Comparison of ENCODE assay signal across 23 cellular contexts in genomic region chr3:138256022-138256421, GRCh38.
"Had no signal": no experiment of that assay in that cellular context is flagged by ENCODE, and none has a peak within 500 bp of the region (broad histone marks: within the 10 kb centered on the region; RNA-seq: fewer than 3 reads in every experiment).

No MANE protein-coding gene starts in this region.

- DNase-seq: activated B cell treated with CpG ODN at 0.5 μM for 24 hours; activated CD4-positive, alpha-beta T cell treated with anti-CD3 and anti-CD28 coated beads for 4 hours; activated CD4-positive, alpha-beta T cell treated with anti-CD3 and anti-CD28 coated beads, Interleukin-2, amount 50 U/mL, for 48 hours; activated CD8-positive, alpha-beta memory T cell treated with anti-CD3 and anti-CD28 coated beads, Interleukin-2, amount 50 U/mL, for 48 hours; activated naive CD4-positive, alpha-beta T cell treated with anti-CD3 and anti-CD28 coated beads for 36 hours; activated naive CD8-positive, alpha-beta T cell treated with anti-CD3 and anti-CD28 coated beads, Interleukin-2, amount 10 ng/mL, durations not matched to agents 7 days and 5 days; activated T-cell treated with anti-CD3 and anti-CD28 coated beads, Interleukin-2, amount 50 U/mL, for 48 hours; amniotic stem cell; dermis blood vessel endothelial cell; effector CD8-positive, alpha-beta T cell; erythroblast; foreskin keratinocyte; lower lobe of right lung; mesendoderm; mucosa of descending colon; nucleus accumbens; retina; sigmoid colon; spleen; stimulated activated CD4-positive, alpha-beta T cell treated with anti-CD3 and anti-CD28 coated beads, Interleukin-4, amount 100 ng/mL, for 4 hours; stimulated activated naive CD8-positive, alpha-beta T cell treated with anti-CD3 and anti-CD28 coated beads, Interleukin-15, Interleukin-2, amounts not matched to agents 100 U/mL and 50 U/mL, for 24 hours; T-helper 9 cell had no signal

- ATAC-seq: foreskin keratinocyte; left lobe of liver; lower lobe of right lung; mucosa of descending colon; stimulated activated naive CD8-positive, alpha-beta T cell treated with anti-CD3 and anti-CD28 coated beads, Interleukin-15, Interleukin-2, amounts not matched to agents 100 U/mL and 50 U/mL, for 24 hours had no signal
